ENCODE assay signal across 1 cellular context in the genomic region with DNA sequence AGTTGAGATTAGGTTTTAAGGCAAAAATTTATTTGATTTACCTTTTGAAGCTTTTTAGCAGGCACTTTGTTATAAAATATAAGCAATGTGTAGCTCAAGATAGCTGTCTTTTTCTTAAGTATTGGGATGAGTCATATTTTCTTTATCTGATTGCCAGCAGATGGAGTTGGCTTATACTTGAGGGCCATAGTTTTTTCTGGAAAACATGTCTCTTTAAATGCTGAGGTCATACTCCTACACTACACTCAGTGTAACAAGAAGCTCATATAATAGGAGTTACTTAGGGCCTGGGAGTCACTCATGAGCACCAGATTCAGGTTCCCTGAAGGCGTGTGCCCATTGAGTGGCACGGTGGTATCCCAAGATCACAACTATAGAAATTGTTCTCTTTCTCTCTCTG.
TF ChIP-seq lines count a peak whose summit lies in the region.

No MANE protein-coding gene starts in this region.

TF ChIP-seq in K562, 482 proteins besides CTCF, POLR2A, EP300 and RAD21 (continued from another document):
- no peak for TF ChIP-seq NR2C2 (CRISPR knock-in tag; IDR thresholded peaks at IDR 0.05)
- peak; percentile 32; the same call in 1 of the 2 replicates for TF ChIP-seq NR2C2 (tag; IDR thresholded peaks at IDR 0.05)
- TF ChIP-seq CBFB (CRISPR knock-in tag; IDR thresholded peaks at IDR 0.05): no peak
- peak; percentile 99 for TF ChIP-seq DPF2 (IDR thresholded peaks at IDR 0.05)
- TF ChIP-seq, protein P1, sequence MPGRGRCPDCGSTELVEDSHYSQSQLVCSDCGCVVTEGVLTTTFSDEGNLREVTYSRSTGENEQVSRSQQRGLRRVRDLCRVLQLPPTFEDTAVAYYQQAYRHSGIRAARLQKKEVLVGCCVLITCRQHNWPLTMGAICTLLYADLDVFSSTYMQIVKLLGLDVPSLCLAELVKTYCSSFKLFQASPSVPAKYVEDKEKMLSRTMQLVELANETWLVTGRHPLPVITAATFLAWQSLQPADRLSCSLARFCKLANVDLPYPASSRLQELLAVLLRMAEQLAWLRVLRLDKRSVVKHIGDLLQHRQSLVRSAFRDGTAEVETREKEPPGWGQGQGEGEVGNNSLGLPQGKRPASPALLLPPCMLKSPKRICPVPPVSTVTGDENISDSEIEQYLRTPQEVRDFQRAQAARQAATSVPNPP (IDR thresholded peaks at IDR 0.05; ENCODE audit: borderline replicate concordance, insufficient read depth, insufficient read length): no peak
- peak; percentile 16; the same call in 1 of the 2 replicates for TF ChIP-seq NFIC (IDR thresholded peaks at IDR 0.05)
- no peak for TF ChIP-seq KAT8 (IDR thresholded peaks at IDR 0.05; ENCODE audit: low read depth)
- TF ChIP-seq STAT5A (IDR thresholded peaks at IDR 0.05; ENCODE audit: borderline replicate concordance, low read length): peak; percentile 73
- peak in 1 of 2 experiments; percentile 18; a peak in 1 of 4 replicates for TF ChIP-seq NONO (IDR thresholded peaks at IDR 0.05; ENCODE audit: low read depth in 2 of 2, low read length in 1 of 2)
- TF ChIP-seq MEIS2 (IDR thresholded peaks at IDR 0.05; ENCODE audit: partially characterized antibody): peak; percentile 48
- TF ChIP-seq RBM25 (IDR thresholded peaks at IDR 0.05; ENCODE audit: low read depth, low read length, severe bottlenecking): no peak
- peak; percentile 68 for TF ChIP-seq FOXM1 (IDR thresholded peaks at IDR 0.05; ENCODE audit: low read depth)
- TF ChIP-seq FOXM1 (CRISPR knock-in tag; IDR thresholded peaks at IDR 0.05; ENCODE audit: low read depth): no peak
- peak; percentile 91 for TF ChIP-seq TEAD4 (IDR thresholded peaks at IDR 0.05; ENCODE audit: low read length)
- no peak for TF ChIP-seq TEAD4 (CRISPR knock-in tag; IDR thresholded peaks at IDR 0.05; ENCODE audit: borderline replicate concordance)
- no peak for TF ChIP-seq HDAC8 (tag; IDR thresholded peaks at IDR 0.05)
- TF ChIP-seq NFIX (CRISPR knock-in tag; IDR thresholded peaks at IDR 0.05; ENCODE audit: low read depth): no peak
- no peak for TF ChIP-seq RBM17 (IDR thresholded peaks at IDR 0.05; ENCODE audit: borderline replicate concordance, low read depth, low read length)
- peak in 1 of 2 experiments; percentile 71; a peak in 1 of 4 replicates for TF ChIP-seq ARNT (IDR thresholded peaks at IDR 0.05)
- no peak for TF ChIP-seq ZNF165 (CRISPR knock-in tag; IDR thresholded peaks at IDR 0.05; ENCODE audit: borderline replicate concordance)
- peak; percentile 94 for TF ChIP-seq SOX6 (IDR thresholded peaks at IDR 0.05)
- peak; percentile 98 for TF ChIP-seq SMARCE1 (IDR thresholded peaks at IDR 0.05)
- TF ChIP-seq ADNP (tag; IDR thresholded peaks at IDR 0.05): peak; percentile 16; the same call in 1 of the 2 replicates
- TF ChIP-seq SMAD1 (IDR thresholded peaks at IDR 0.05; ENCODE audit: low read depth, low read length, partially characterized antibody): no peak
- peak; percentile 52 for TF ChIP-seq LEF1 (IDR thresholded peaks at IDR 0.05)
- peak; percentile 98 for TF ChIP-seq SMARCA4 (IDR thresholded peaks at IDR 0.05)
- peak; percentile 84 for TF ChIP-seq GATA2 (CRISPR knock-in tag; IDR thresholded peaks at IDR 0.05)
- TF ChIP-seq, protein P2, sequence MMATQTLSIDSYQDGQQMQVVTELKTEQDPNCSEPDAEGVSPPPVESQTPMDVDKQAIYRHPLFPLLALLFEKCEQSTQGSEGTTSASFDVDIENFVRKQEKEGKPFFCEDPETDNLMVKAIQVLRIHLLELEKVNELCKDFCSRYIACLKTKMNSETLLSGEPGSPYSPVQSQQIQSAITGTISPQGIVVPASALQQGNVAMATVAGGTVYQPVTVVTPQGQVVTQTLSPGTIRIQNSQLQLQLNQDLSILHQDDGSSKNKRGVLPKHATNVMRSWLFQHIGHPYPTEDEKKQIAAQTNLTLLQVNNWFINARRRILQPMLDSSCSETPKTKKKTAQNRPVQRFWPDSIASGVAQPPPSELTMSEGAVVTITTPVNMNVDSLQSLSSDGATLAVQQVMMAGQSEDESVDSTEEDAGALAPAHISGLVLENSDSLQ (IDR thresholded peaks at IDR 0.05): peak; percentile 28; the same call in 1 of the 2 replicates
- no peak; the same call in 1 of the 2 replicates for TF ChIP-seq NR2C1 (IDR thresholded peaks at IDR 0.05)
- TF ChIP-seq NR2C1 (tag; IDR thresholded peaks at IDR 0.05): peak; percentile 32; the same call in 1 of the 2 replicates
- TF ChIP-seq CBFA2T2 (conservative IDR thresholded peaks at IDR 0.05): peak; percentile 88
- TF ChIP-seq, protein P3, sequence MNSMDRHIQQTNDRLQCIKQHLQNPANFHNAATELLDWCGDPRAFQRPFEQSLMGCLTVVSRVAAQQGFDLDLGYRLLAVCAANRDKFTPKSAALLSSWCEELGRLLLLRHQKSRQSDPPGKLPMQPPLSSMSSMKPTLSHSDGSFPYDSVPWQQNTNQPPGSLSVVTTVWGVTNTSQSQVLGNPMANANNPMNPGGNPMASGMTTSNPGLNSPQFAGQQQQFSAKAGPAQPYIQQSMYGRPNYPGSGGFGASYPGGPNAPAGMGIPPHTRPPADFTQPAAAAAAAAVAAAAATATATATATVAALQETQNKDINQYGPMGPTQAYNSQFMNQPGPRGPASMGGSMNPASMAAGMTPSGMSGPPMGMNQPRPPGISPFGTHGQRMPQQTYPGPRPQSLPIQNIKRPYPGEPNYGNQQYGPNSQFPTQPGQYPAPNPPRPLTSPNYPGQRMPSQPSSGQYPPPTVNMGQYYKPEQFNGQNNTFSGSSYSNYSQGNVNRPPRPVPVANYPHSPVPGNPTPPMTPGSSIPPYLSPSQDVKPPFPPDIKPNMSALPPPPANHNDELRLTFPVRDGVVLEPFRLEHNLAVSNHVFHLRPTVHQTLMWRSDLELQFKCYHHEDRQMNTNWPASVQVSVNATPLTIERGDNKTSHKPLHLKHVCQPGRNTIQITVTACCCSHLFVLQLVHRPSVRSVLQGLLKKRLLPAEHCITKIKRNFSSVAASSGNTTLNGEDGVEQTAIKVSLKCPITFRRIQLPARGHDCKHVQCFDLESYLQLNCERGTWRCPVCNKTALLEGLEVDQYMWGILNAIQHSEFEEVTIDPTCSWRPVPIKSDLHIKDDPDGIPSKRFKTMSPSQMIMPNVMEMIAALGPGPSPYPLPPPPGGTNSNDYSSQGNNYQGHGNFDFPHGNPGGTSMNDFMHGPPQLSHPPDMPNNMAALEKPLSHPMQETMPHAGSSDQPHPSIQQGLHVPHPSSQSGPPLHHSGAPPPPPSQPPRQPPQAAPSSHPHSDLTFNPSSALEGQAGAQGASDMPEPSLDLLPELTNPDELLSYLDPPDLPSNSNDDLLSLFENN (IDR thresholded peaks at IDR 0.05; ENCODE audit: low read depth in 2 of 2, low read length in 2 of 2): 0 out of 4 replicates have a peak, but pooled peaks of 1 of the 2 experiments have one; percentile 31
- peak; percentile 6 for TF ChIP-seq CCNT2 (IDR thresholded peaks at IDR 0.05; ENCODE audit: borderline replicate concordance, extremely low read depth, insufficient read length, low read depth, low read length)
- TF ChIP-seq ETV6 (IDR thresholded peaks at IDR 0.05; ENCODE audit: borderline replicate concordance in 1 of 2, low read depth in 2 of 2, low read length in 1 of 2): no peak
- no peak for TF ChIP-seq ETV6 (CRISPR knock-in tag; IDR thresholded peaks at IDR 0.05; ENCODE audit: borderline replicate concordance)
- no peak for TF ChIP-seq BCOR (IDR thresholded peaks at IDR 0.05)
- TF ChIP-seq KLF16 (IDR thresholded peaks at IDR 0.05): peak; percentile 70
- peak; percentile 100 for TF ChIP-seq FOSL1 (tag; conservative IDR thresholded peaks at IDR 0.05)
- peak; percentile 68 for TF ChIP-seq C11orf30 (IDR thresholded peaks at IDR 0.05; ENCODE audit: low read depth)
- TF ChIP-seq NCOR1 (IDR thresholded peaks at IDR 0.05): peak; percentile 81
- TF ChIP-seq ATF1 (CRISPR knock-in tag; IDR thresholded peaks at IDR 0.05): no peak
- TF ChIP-seq ATF1 (tag; IDR thresholded peaks at IDR 0.05): peak; percentile 51
- TF ChIP-seq JUND (IDR thresholded peaks at IDR 0.05; ENCODE audit: borderline replicate concordance, low read depth, low read length): peak; percentile 98
- peak; percentile 98 for TF ChIP-seq JUND (tag; IDR thresholded peaks at IDR 0.05; ENCODE audit: borderline replicate concordance, low read depth, low read length)
- peak; percentile 43 for TF ChIP-seq MAFG (tag; conservative IDR thresholded peaks at IDR 0.05)
TF ChIP-seq in K562: peak in this region for 73.
